In the genomic region with DNA sequence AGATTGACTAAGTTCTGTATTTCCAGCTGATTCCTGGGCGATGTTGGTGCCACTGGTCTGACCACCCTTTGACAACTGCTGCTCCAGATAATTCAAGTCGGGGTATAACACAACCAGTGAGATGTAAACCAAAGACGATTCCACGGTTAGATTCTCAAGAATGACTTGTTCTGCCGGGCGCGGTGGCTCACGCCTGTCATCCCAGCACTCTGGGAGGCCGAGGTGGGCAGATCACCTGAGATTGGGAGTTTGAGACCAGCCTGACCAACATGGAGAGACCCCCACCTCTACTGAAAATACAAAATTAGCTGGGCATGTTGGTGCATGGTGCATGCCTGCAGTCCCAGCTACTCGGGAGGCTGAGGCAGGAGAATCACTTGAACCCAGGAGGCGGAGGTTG, we compare ENCODE assay signal across 17 cellular contexts. TPM values are rescaled to one million over a fixed set of nuclear protein-coding genes. Genes with fewer than 3 reads are reported as not detected.
DNase-seq lines count a peak whose midpoint lies in the region; TF ChIP-seq lines count a peak whose summit lies in the region.
"Not testable (repeated sequence)": the region's sequence is repeated elsewhere in the genome, so short reads cannot be mapped to it uniquely, and the experiment has no call there.
"Had no signal": no experiment of that assay in that cellular context is flagged by ENCODE, and none has a peak within 500 bp of the region (broad histone marks: within the 10 kb centered on the region; RNA-seq: fewer than 3 reads in every experiment).

No MANE protein-coding gene starts in this region.

- H3K9me3 ChIP-seq in spleen, result not testable (repeated sequence)

- WGBS in spleen, 5 donors, result 88 to 96% (median 94%) methylated on average over 11 of the region's 11 CpGs

- not testable (repeated sequence) for TF ChIP-seq POLR2A in spleen (IDR thresholded peaks at IDR 0.05)

- H3K36me3 Mint-ChIP-seq in chondrocyte (ENCODE audit: low read depth), result peaks cover 18% of the 10 kb centered on the region

- H3K9me3 Mint-ChIP-seq in chondrocyte (ENCODE audit: low read depth), result peaks cover 15% of the 10 kb centered on the region

- not testable (repeated sequence) for H3K4me1 Mint-ChIP-seq in chondrocyte (ENCODE audit: low read depth)

- H3K27me3 ChIP-seq in spleen (replicated peaks in 1 of 7), result not testable (repeated sequence)

- intact Hi-C loops in posterior vena cava (cut with DNase I); spleen (cut with DNase I; ENCODE audit: low total_unique reads): not testable (repeated sequence)

- not testable (repeated sequence) for TF ChIP-seq CTCF in chondrocyte (IDR thresholded peaks at IDR 0.05); spleen (IDR thresholded peaks at IDR 0.05 in 8 of 11, conservative IDR thresholded peaks at IDR 0.05 in 3 of 11)

- H3K27me3 Mint-ChIP-seq in chondrocyte (ENCODE audit: low read depth), result not testable (repeated sequence)

- not testable (repeated sequence) for H3K27ac ChIP-seq in spleen

- not testable (repeated sequence) for H3K4me1 ChIP-seq in spleen

- H3K4me3 ChIP-seq in spleen, result not testable (repeated sequence)

- H3K27ac Mint-ChIP-seq in chondrocyte (ENCODE audit: unreplicated experiment), result not testable (repeated sequence)

- H3K4me3 Mint-ChIP-seq in chondrocyte (ENCODE audit: unreplicated experiment), result not testable (repeated sequence)

- H3K36me3 ChIP-seq in spleen, result not testable (repeated sequence)

- DNase-seq in chondrocyte (ENCODE audit: low spot score), result peak; percentile 57
- DNase-seq in posterior vena cava (ENCODE audit: low spot score), result peak; percentile 37
- peak; percentile 28 for DNase-seq in spleen

RNA-seq across cellular contexts. Expression of gene NLRP2, which starts 23.4 kb away (rescaled TPM):
- total RNA-seq in chondrocyte (19.1 to 21.7 TPM (median 21.1 TPM) in 3 replicates), posterior vena cava (1 to 10 TPM in 1 of 2 donors, under 1 TPM in 1; 0.29 to 3.0 TPM), spleen (10 to 100 TPM in 2 of 7 donors, 1 to 10 TPM in 5; 5.1 to 21.2 (median 7.6) TPM)
- 10 to 100 TPM in 1 of 3 donors, 1 to 10 TPM in 2; 2.0 to 16.1 (median 3.8) TPM for polyA plus RNA-seq in spleen
- total RNA-seq: A172 had no signal
- polyA plus RNA-seq: BJ had no signal

RNA-seq across cellular contexts. Expression of gene NLRP7, which starts 42.2 kb away (rescaled TPM):
- total RNA-seq in chondrocyte (not detected in 3 replicates), posterior vena cava (not detected), spleen (1 to 10 TPM in 1 of 7 donors, under 1 TPM in 6; 0.09 to 1.3 (median 0.36) TPM)
- polyA plus RNA-seq in spleen, result under 1 TPM; 0.09 to 0.11 (median 0.10) TPM
- total RNA-seq: A172; A673; Calu3; CD4-positive, alpha-beta memory T cell; CD4-positive, alpha-beta T cell; CD4-positive, CD25-positive, alpha-beta regulatory T cell; CD8-positive, alpha-beta memory T cell; CD8-positive, alpha-beta T cell; Daoy had no signal
- polyA plus RNA-seq: A549; AG04450; BJ; CD14-positive monocyte; CD4-positive, alpha-beta memory T cell; CD4-positive, CD25-positive, alpha-beta regulatory T cell; CD8-positive, alpha-beta memory T cell had no signal

RNA-seq across cellular contexts. Expression of gene GP6, which starts 48.5 kb away (rescaled TPM):
- total RNA-seq in chondrocyte (0.51 TPM in 1 of 3 replicates, not detected in the others), posterior vena cava (under 1 TPM in 1 of 2 donors, not detected in 1; 0.19 TPM), spleen (1 to 10 TPM; 1.3 to 3.8 (median 1.7) TPM)
- polyA plus RNA-seq in spleen, result under 1 TPM; 0.09 to 0.41 (median 0.35) TPM
- total RNA-seq: A673; Caco-2; CD8-positive, alpha-beta memory T cell had no signal
- polyA plus RNA-seq: AG04450; BJ; CD4-positive, alpha-beta memory T cell; CD4-positive, CD25-positive, alpha-beta regulatory T cell had no signal
